Comparison of ENCODE assay signal across 12 cellular contexts in genomic region chr5:181096721-181097382, GRCh38. TPM values are rescaled to one million over a fixed set of nuclear protein-coding genes. Genes with fewer than 3 reads are reported as not detected.
DNase-seq lines count a peak whose midpoint lies in the region; ATAC-seq, FAIRE-seq and TF ChIP-seq lines count a peak whose summit lies in the region.
"Not testable (repeated sequence)": the region's sequence is repeated elsewhere in the genome, so short reads cannot be mapped to it uniquely, and the experiment has no call there.
"Had no signal": no experiment of that assay in that cellular context is flagged by ENCODE, and none has a peak within 500 bp of the region (broad histone marks: within the 10 kb centered on the region; RNA-seq: fewer than 3 reads in every experiment).

No MANE protein-coding gene starts in this region.

- RAD21 ChIA-PET in HCT116 (lab: Charles Lee; ENCODE audit: low non-redundant PET in 1 of 2, low total read pairs in 2 of 2, uncharacterized antibody in 2 of 2, unreplicated experiment in 2 of 2), result not testable (repeated sequence)

- not testable (repeated sequence) for H2AFZ ChIP-seq in HCT116 (ENCODE audit: low read depth, low read length, poor library complexity, severe bottlenecking); H1 (ENCODE audit: low read length)

- FAIRE-seq in A204.1 (lab: Jason Lieb, UNC), result peak; percentile 99
- FAIRE-seq in GM12892 (lab: Jason Lieb, UNC), result peak; percentile 95
- FAIRE-seq in H1 (lab: Jason Lieb, UNC), result peak; percentile 99

- WGBS in H1 (ENCODE audit: extremely low coverage in 1 of 2, insufficient coverage in 1 of 2, insufficient read length in 1 of 2, insufficient replicate concordance in 2 of 2, low coverage in 1 of 2, low lambda C conversion rate in 2 of 2, missing lambda C conversion rate in 1 of 2), 2 experiments, result no CpG with 5 or more reads among the region's 26 CpGs

- peaks cover 38% of the 10 kb centered on the region for H3K27me3 Mint-ChIP-seq in activated CD4-positive, alpha-beta T cell treated with anti-CD3 and anti-CD28 coated beads for 36 hours
- peaks cover 18 to 22% of the 10 kb centered on the region in 2 donors for H3K27me3 Mint-ChIP-seq in natural killer cell treated with Interleukin-12 subunit alpha and Interleukin-12 subunit beta and Interleukin-15 and Interleukin-18, amount 100 ng/mL, for 72 hours

- H3K23me2 ChIP-seq in H1 (ENCODE audit: low read depth, low read length), result not testable (repeated sequence)

- H3K27me3 ChIP-seq in HCT116 (ENCODE audit: insufficient read depth, low read length); Panc1 (ENCODE audit: control insufficient read depth, insufficient read depth, low read length): not testable (repeated sequence)
- peaks cover 16 to 20% (median 19%) of the 10 kb centered on the region in 4 experiments for H3K27me3 ChIP-seq in H1 (replicated peaks in 1 of 4; ENCODE audit: control insufficient read depth in 3 of 4, extremely low read depth in 1 of 4, insufficient read depth in 3 of 4, low read length in 3 of 4)

- not testable (repeated sequence) for H4K5ac ChIP-seq in H1 (ENCODE audit: insufficient read length, low read depth, low read length)

- H3K4me1 ChIP-seq in HCT116 (ENCODE audit: control insufficient read depth in 1 of 2, insufficient read depth in 2 of 2, low read length in 2 of 2); Panc1 (ENCODE audit: control insufficient read depth, insufficient read depth, low read length); H1 (replicated peaks in 1 of 4; ENCODE audit: control insufficient read depth in 3 of 4, insufficient read depth in 4 of 4, low read length in 3 of 4): not testable (repeated sequence)

- TF ChIP-seq RAD21 in HCT116 (IDR thresholded peaks at IDR 0.05; ENCODE audit: low read depth); H1 (IDR thresholded peaks at IDR 0.05 in 1 of 2, conservative IDR thresholded peaks at IDR 0.05 in 1 of 2; ENCODE audit: low read depth in 2 of 2, low read length in 2 of 2): not testable (repeated sequence)

- not testable (repeated sequence) for H3K79me1 ChIP-seq in H1 (ENCODE audit: low read depth, low read length)

- CTCF ChIA-PET in HCT116 (lab: Charles Lee); Panc1 (lab: Charles Lee); activated CD4-positive, alpha-beta T cell treated with anti-CD3 and anti-CD28 coated beads for 36 hours (lab: Charles Lee); H1 (lab: Charles Lee; ENCODE audit: partially characterized antibody): not testable (repeated sequence)

- not testable (repeated sequence) for H3K79me2 ChIP-seq in HCT116 (ENCODE audit: insufficient read depth, low read length); H1 (ENCODE audit: control insufficient read depth in 1 of 2, insufficient read depth in 2 of 2, low read length in 2 of 2)

- not testable (repeated sequence) for H3K9me3 Mint-ChIP-seq in activated CD4-positive, alpha-beta T cell treated with anti-CD3 and anti-CD28 coated beads for 36 hours (ENCODE audit: low read depth); activated naive CD4-positive, alpha-beta T cell treated with anti-CD3 and anti-CD28 coated beads, Interleukin-2, amount 50 U/mL, for 72 hours; natural killer cell treated with Interleukin-12 subunit alpha and Interleukin-12 subunit beta and Interleukin-15 and Interleukin-18, amount 100 ng/mL, for 72 hours

- H3K27ac ChIP-seq in HCT116 (ENCODE audit: low read depth, low read length); Panc1 (ENCODE audit: low read length); H1 (ENCODE audit: low read depth, low read length): not testable (repeated sequence)

- TF ChIP-seq POLR2A in GM12892 (IDR thresholded peaks at IDR 0.05; ENCODE audit: low read depth, low read length); HCT116 (IDR thresholded peaks at IDR 0.05; ENCODE audit: borderline replicate concordance, extremely low read depth, insufficient read depth, insufficient read length); H1 (IDR thresholded peaks at IDR 0.05; ENCODE audit: control extremely low read depth in 1 of 2, low read depth in 2 of 2, low read length in 2 of 2): not testable (repeated sequence)

- not testable (repeated sequence) for H3K36me3 Mint-ChIP-seq in activated CD4-positive, alpha-beta T cell treated with anti-CD3 and anti-CD28 coated beads for 36 hours (ENCODE audit: low read depth); activated naive CD4-positive, alpha-beta T cell treated with anti-CD3 and anti-CD28 coated beads, Interleukin-2, amount 50 U/mL, for 72 hours; natural killer cell treated with Interleukin-12 subunit alpha and Interleukin-12 subunit beta and Interleukin-15 and Interleukin-18, amount 100 ng/mL, for 72 hours

- H2BK15ac ChIP-seq in H1 (ENCODE audit: low read length), result not testable (repeated sequence)

- not testable (repeated sequence) for H3K9ac ChIP-seq in HCT116 (ENCODE audit: low read length); H1 (replicated peaks in 1 of 4; ENCODE audit: extremely low read depth in 1 of 4, low read depth in 3 of 4, low read length in 3 of 4)

- H3K4me1 Mint-ChIP-seq in activated CD4-positive, alpha-beta T cell treated with anti-CD3 and anti-CD28 coated beads for 36 hours; natural killer cell treated with Interleukin-12 subunit alpha and Interleukin-12 subunit beta and Interleukin-15 and Interleukin-18, amount 100 ng/mL, for 72 hours (ENCODE audit: low read depth in 2 of 2): not testable (repeated sequence)

- H3K4ac ChIP-seq in H1 (replicated peaks; ENCODE audit: insufficient read length, low read depth, low read length), result not testable (repeated sequence)

- DNase-seq in GM12892 (ENCODE audit: insufficient read length); HCT116 (ENCODE audit: low read depth, low spot score); Panc1 (ENCODE audit: low read depth, low spot score); activated CD4-positive, alpha-beta T cell treated with anti-CD3 and anti-CD28 coated beads for 36 hours; activated naive CD4-positive, alpha-beta T cell treated with anti-CD3 and anti-CD28 coated beads, Interleukin-2, amount 50 U/mL, for 72 hours (ENCODE audit: low spot score in 2 of 2); H1 (ENCODE audit: low read depth in 1 of 2, low spot score in 2 of 2); natural killer cell treated with Interleukin-12 subunit alpha and Interleukin-12 subunit beta and Interleukin-15 and Interleukin-18, amount 100 ng/mL, for 72 hours (ENCODE audit: low spot score): not testable (repeated sequence)

- H4K20me1 ChIP-seq in HCT116 (ENCODE audit: insufficient read depth); H1 (replicated peaks in 1 of 2; ENCODE audit: control insufficient read depth in 1 of 2, insufficient read depth in 2 of 2, low read length in 2 of 2): not testable (repeated sequence)

- not testable (repeated sequence) for H2BK120ac ChIP-seq in H1 (replicated peaks; ENCODE audit: low read depth, low read length)

- not testable (repeated sequence) for H3K27ac Mint-ChIP-seq in activated CD4-positive, alpha-beta T cell treated with anti-CD3 and anti-CD28 coated beads for 36 hours; activated naive CD4-positive, alpha-beta T cell treated with anti-CD3 and anti-CD28 coated beads, Interleukin-2, amount 50 U/mL, for 72 hours; natural killer cell treated with Interleukin-12 subunit alpha and Interleukin-12 subunit beta and Interleukin-15 and Interleukin-18, amount 100 ng/mL, for 72 hours

- H2BK5ac ChIP-seq in H1 (ENCODE audit: low read depth, low read length), result not testable (repeated sequence)

- not testable (repeated sequence) for H2BK20ac ChIP-seq in H1 (ENCODE audit: low read length)

- not testable (repeated sequence) for H3K18ac ChIP-seq in H1 (ENCODE audit: extremely low read depth, low read length)

- peak; percentile 77 for ATAC-seq in HCT116
- peak; percentile 82 for ATAC-seq in Panc1
- peak; percentile 54 for ATAC-seq in activated CD4-positive, alpha-beta T cell treated with anti-CD3 and anti-CD28 coated beads for 36 hours
- ATAC-seq in activated naive CD4-positive, alpha-beta T cell treated with anti-CD3 and anti-CD28 coated beads, Interleukin-2, amount 50 U/mL, for 72 hours, result peak; percentile 47 to 50
- ATAC-seq in natural killer cell treated with Interleukin-12 subunit alpha and Interleukin-12 subunit beta and Interleukin-15 and Interleukin-18, amount 100 ng/mL, for 72 hours, result peak; percentile 55 to 78

- intact Hi-C loops in HCT116 (cut with micrococcal nuclease); Panc1 (cut with micrococcal nuclease; ENCODE audit: unreplicated experiment); activated CD4-positive, alpha-beta T cell treated with anti-CD3 and anti-CD28 coated beads for 36 hours (cut with DNase I, micrococcal nuclease): not testable (repeated sequence)

- H4K91ac ChIP-seq in H1 (replicated peaks; ENCODE audit: insufficient read length, low read length), result not testable (repeated sequence)

- not testable (repeated sequence) for H3K14ac ChIP-seq in H1 (ENCODE audit: insufficient read length)

- H2AK5ac ChIP-seq in H1 (ENCODE audit: low read depth, low read length), result not testable (repeated sequence)

- H3K9me2 ChIP-seq in HCT116 (ENCODE audit: insufficient read depth), result not testable (repeated sequence)

- H3K4me3 ChIP-seq in HCT116 (replicated peaks in 1 of 2; ENCODE audit: low read depth in 1 of 2, low read length in 2 of 2); Panc1 (ENCODE audit: low read depth in 2 of 2, low read length in 2 of 2); H1 (ENCODE audit: extremely low read depth in 1 of 4, insufficient read depth in 2 of 4, low read depth in 3 of 4, low read length in 4 of 4): not testable (repeated sequence)

- POLR2A ChIA-PET in HCT116 (lab: Charles Lee); Panc1 (lab: Charles Lee); activated CD4-positive, alpha-beta T cell treated with anti-CD3 and anti-CD28 coated beads for 36 hours (lab: Charles Lee); H1 (lab: Charles Lee; ENCODE audit: partially characterized antibody): not testable (repeated sequence)

- not testable (repeated sequence) for H2BK12ac ChIP-seq in H1 (ENCODE audit: low read depth, low read length)

- in situ Hi-C loops in Panc1 (cut with HindIII; ENCODE audit: low pct_unique_long_range_greater_than_20kb, low sequenced_read_pairs), result not testable (repeated sequence)

- not testable (repeated sequence) for H3K4me3 Mint-ChIP-seq in activated CD4-positive, alpha-beta T cell treated with anti-CD3 and anti-CD28 coated beads for 36 hours; natural killer cell treated with Interleukin-12 subunit alpha and Interleukin-12 subunit beta and Interleukin-15 and Interleukin-18, amount 100 ng/mL, for 72 hours

- not testable (repeated sequence) for H4K8ac ChIP-seq in H1 (ENCODE audit: extremely low read depth, insufficient read depth, low read length)

- not testable (repeated sequence) for TF ChIP-seq EP300 in H1 (IDR thresholded peaks at IDR 0.05; ENCODE audit: borderline replicate concordance in 1 of 2, low read depth in 2 of 2, low read length in 2 of 2)

- not testable (repeated sequence) for H3K4me2 ChIP-seq in HCT116 (ENCODE audit: low read length); H1 (ENCODE audit: insufficient read depth in 1 of 2, low read depth in 2 of 2, low read length in 2 of 2)

- H3K23ac ChIP-seq in H1 (ENCODE audit: insufficient read length), result not testable (repeated sequence)

- not testable (repeated sequence) for BruUV-seq in HCT116 (replicated peaks; lab: Mats Ljungman, UMichigan)
- TSS peak; percentile 42 for BruUV-seq in Panc1 (replicated peaks; lab: Mats Ljungman, UMichigan)

- H3K56ac ChIP-seq in H1 (replicated peaks; ENCODE audit: insufficient read length, low read depth, low read length), result not testable (repeated sequence)

- TF ChIP-seq CTCF in HCT116 (IDR thresholded peaks at IDR 0.05 in 2 of 3, conservative IDR thresholded peaks at IDR 0.05 in 1 of 3; ENCODE audit: borderline replicate concordance in 1 of 3, insufficient read depth in 1 of 3, low read depth in 2 of 3, low read length in 2 of 3); Panc1 (IDR thresholded peaks at IDR 0.05); H1 (IDR thresholded peaks at IDR 0.05; ENCODE audit: control extremely low read depth in 1 of 3, insufficient read depth in 1 of 3, low read depth in 1 of 3, low read length in 3 of 3): not testable (repeated sequence)

- H3K36me3 ChIP-seq in HCT116 (ENCODE audit: control insufficient read depth in 1 of 2, insufficient read depth in 2 of 2, low read length in 2 of 2); Panc1 (ENCODE audit: control insufficient read depth, insufficient read depth, low read length); H1 (ENCODE audit: control insufficient read depth in 2 of 4, insufficient read depth in 4 of 4, low read length in 3 of 4): not testable (repeated sequence)

- not testable (repeated sequence) for H3K9me3 ChIP-seq in HCT116 (ENCODE audit: control insufficient read depth in 1 of 2, insufficient read depth in 1 of 2, low read depth in 1 of 2, low read length in 2 of 2); Panc1 (ENCODE audit: control insufficient read depth, insufficient read depth, low read depth, low read length); H1 (ENCODE audit: insufficient read depth in 2 of 2, low read depth in 1 of 2, low read length in 1 of 2)

RNA-seq across cellular contexts. Expression of gene OR2V1, which starts 34.1 kb away (rescaled TPM):
- not detected for polyA plus RNA-seq in GM12892 (2012; ENCODE audit: missing spikeins)
- total RNA-seq in HCT116 (2021; ENCODE audit: unreplicated experiment) (not detected), Panc1 (2021; ENCODE audit: unreplicated experiment) (not detected)
- polyA plus RNA-seq in HCT116 (2012), result 0.10 TPM in 1 of 2 replicates, not detected in the other
- not detected for polyA plus RNA-seq in Panc1 (2012; ENCODE audit: insufficient read length)
- total RNA-seq in activated CD4-positive, alpha-beta T cell treated with anti-CD3 and anti-CD28 coated beads for 36 hours, result not detected
- not detected for total RNA-seq in activated naive CD4-positive, alpha-beta T cell treated with anti-CD3 and anti-CD28 coated beads, Interleukin-2, amount 50 U/mL, for 72 hours
- total RNA-seq in H1 (2021; fragmentation: NEBNext Ultra II Directional; extraction: Animal tissue kit (Norgen Biotek cat#: 25700)), result not detected in 2 replicates
- not detected in 2 replicates for polyA plus RNA-seq in H1 (2011; rRNA removed)
- polyA plus RNA-seq in H1 (2011; cell fraction: cytosol; rRNA removed), result not detected
- polyA plus RNA-seq in H1 (2011; cell fraction: nucleus; rRNA removed), result not detected
- not detected in 4 replicates for polyA plus RNA-seq in H1 (2012, experiment 1 of 2)
- polyA plus RNA-seq in H1 (2012, experiment 2 of 2), result not detected
- not detected for polyA plus RNA-seq in H1 (2013, experiment 1 of 2)
- polyA plus RNA-seq in H1 (2013, experiment 2 of 2), result not detected
- polyA minus RNA-seq in H1 (2011; rRNA and poly(A)+ RNA removed), result not detected in 2 replicates
- not detected for polyA minus RNA-seq in H1 (2011; cell fraction: cytosol; rRNA and poly(A)+ RNA removed)
- not detected for polyA minus RNA-seq in H1 (2011; cell fraction: nucleus; rRNA and poly(A)+ RNA removed)
- total RNA-seq in natural killer cell treated with Interleukin-12 subunit alpha and Interleukin-12 subunit beta and Interleukin-15 and Interleukin-18, amount 100 ng/mL, for 72 hours, result not detected
- total RNA-seq: H9, HFFc6, NCI-H460 had no signal
- polyA plus RNA-seq: BJ had no signal

RNA-seq across cellular contexts. Expression of gene OR2V2, which starts 50.5 kb away (rescaled TPM):
- polyA plus RNA-seq in GM12892 (2012; ENCODE audit: missing spikeins), result not detected
- total RNA-seq in HCT116 (2021; ENCODE audit: unreplicated experiment), result not detected
- polyA plus RNA-seq in HCT116 (2012), result 0.02 TPM in 1 of 2 replicates, not detected in the other
- total RNA-seq in Panc1 (2021; ENCODE audit: unreplicated experiment), result not detected
- polyA plus RNA-seq in Panc1 (2012; ENCODE audit: insufficient read length), result not detected
- not detected for total RNA-seq in activated CD4-positive, alpha-beta T cell treated with anti-CD3 and anti-CD28 coated beads for 36 hours
- not detected for total RNA-seq in activated naive CD4-positive, alpha-beta T cell treated with anti-CD3 and anti-CD28 coated beads, Interleukin-2, amount 50 U/mL, for 72 hours
- total RNA-seq in H1 (2021; fragmentation: NEBNext Ultra II Directional; extraction: Animal tissue kit (Norgen Biotek cat#: 25700)), result not detected in 2 replicates
- polyA plus RNA-seq in H1 (2011; rRNA removed), result not detected in 2 replicates
- polyA plus RNA-seq in H1 (2011; cell fraction: cytosol; rRNA removed), result not detected
- polyA plus RNA-seq in H1 (2011; cell fraction: nucleus; rRNA removed), result not detected
- polyA plus RNA-seq in H1 (2012, experiment 1 of 2), result not detected in 4 replicates
- not detected for polyA plus RNA-seq in H1 (2012, experiment 2 of 2)
- polyA plus RNA-seq in H1 (2013, experiment 1 of 2), result not detected
- polyA plus RNA-seq in H1 (2013, experiment 2 of 2), result not detected
- polyA minus RNA-seq in H1 (2011; rRNA and poly(A)+ RNA removed), result not detected in 2 replicates
- not detected for polyA minus RNA-seq in H1 (2011; cell fraction: cytosol; rRNA and poly(A)+ RNA removed)
- polyA minus RNA-seq in H1 (2011; cell fraction: nucleus; rRNA and poly(A)+ RNA removed), result not detected
- total RNA-seq in natural killer cell treated with Interleukin-12 subunit alpha and Interleukin-12 subunit beta and Interleukin-15 and Interleukin-18, amount 100 ng/mL, for 72 hours, result not detected
- total RNA-seq: H9, HFFc6, NCI-H460 had no signal
- polyA plus RNA-seq: BJ had no signal

RNA-seq across cellular contexts. Expression of gene BTNL9, which starts 56.8 kb away (rescaled TPM):
- 5.2 TPM for polyA plus RNA-seq in GM12892 (2012; ENCODE audit: missing spikeins)
- total RNA-seq in HCT116 (2021; ENCODE audit: unreplicated experiment) (11.7 TPM), Panc1 (2021; ENCODE audit: unreplicated experiment) (37.5 TPM)
- polyA plus RNA-seq in HCT116 (2012), result 6.9 and 7.3 TPM in 2 replicates
- 23.5 TPM for polyA plus RNA-seq in Panc1 (2012; ENCODE audit: insufficient read length)
- under 1 TPM in 1 of 2 experiments, not detected in 1; 0.21 TPM for total RNA-seq in activated CD4-positive, alpha-beta T cell treated with anti-CD3 and anti-CD28 coated beads for 36 hours
- total RNA-seq in activated naive CD4-positive, alpha-beta T cell treated with anti-CD3 and anti-CD28 coated beads, Interleukin-2, amount 50 U/mL, for 72 hours, result under 1 TPM in 1 of 2 donors, not detected in 1; 0.41 TPM
- total RNA-seq in H1 (2021; fragmentation: NEBNext Ultra II Directional; extraction: Animal tissue kit (Norgen Biotek cat#: 25700)), result 0.65 and 0.89 TPM in 2 replicates
- polyA plus RNA-seq in H1 (2011; rRNA removed), result 0.23 and 0.46 TPM in 2 replicates
- 0.62 TPM for polyA plus RNA-seq in H1 (2011; cell fraction: cytosol; rRNA removed)
- polyA plus RNA-seq in H1 (2011; cell fraction: nucleus; rRNA removed), result 0.97 TPM
- 0.56 to 1.2 TPM (median 0.60 TPM) in 3 of 4 replicates, not detected in the other for polyA plus RNA-seq in H1 (2012, experiment 1 of 2)
- 0.08 TPM for polyA plus RNA-seq in H1 (2012, experiment 2 of 2)
- 0.73 TPM for polyA plus RNA-seq in H1 (2013, experiment 1 of 2)
- polyA plus RNA-seq in H1 (2013, experiment 2 of 2), result 1.3 TPM
- polyA minus RNA-seq in H1 (2011; rRNA and poly(A)+ RNA removed), result 0.03 and 0.07 TPM in 2 replicates
- not detected for polyA minus RNA-seq in H1 (2011; cell fraction: cytosol; rRNA and poly(A)+ RNA removed)
- polyA minus RNA-seq in H1 (2011; cell fraction: nucleus; rRNA and poly(A)+ RNA removed), result 0.70 TPM
- not detected for total RNA-seq in natural killer cell treated with Interleukin-12 subunit alpha and Interleukin-12 subunit beta and Interleukin-15 and Interleukin-18, amount 100 ng/mL, for 72 hours
- total RNA-seq: HFFc6 had no signal
- polyA plus RNA-seq: BJ had no signal
